In the genomic region with DNA sequence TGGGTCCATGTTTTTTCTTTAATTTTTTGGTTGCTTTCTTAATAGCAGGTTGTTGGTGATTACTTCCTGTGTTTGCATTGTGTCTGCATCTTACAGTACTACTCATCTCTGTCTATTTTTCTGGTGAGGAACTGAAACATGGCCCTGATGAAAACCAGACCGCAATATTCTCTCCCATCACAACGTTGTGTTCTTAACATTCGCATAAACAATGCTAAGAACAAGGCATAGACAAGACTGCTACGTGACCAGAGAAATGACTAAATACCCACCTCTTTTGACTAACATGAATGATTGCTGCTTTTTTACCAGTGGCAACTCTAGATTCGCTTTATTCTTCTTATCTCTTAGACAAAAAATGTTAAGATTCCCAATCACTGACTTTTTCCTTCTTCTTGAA, we compare ENCODE assay signal across 11 cellular contexts.
DNase-seq lines count a peak whose midpoint lies in the region; ATAC-seq and TF ChIP-seq lines count a peak whose summit lies in the region.
"Had no signal": no experiment of that assay in that cellular context is flagged by ENCODE, and none has a peak within 500 bp of the region (broad histone marks: within the 10 kb centered on the region; RNA-seq: fewer than 3 reads in every experiment).

No MANE protein-coding gene starts in this region.

- WGBS in smooth muscle cell (ENCODE audit: low lambda C conversion rate) = 42% methylated on average over 5 of the region's 5 CpGs
- 73 to 83% methylated on average over 5 of the region's 5 CpGs for WGBS in esophagus squamous epithelium, 2 donors

- DNase-seq in GM23338 (ENCODE audit: low spot score) = no peak
- no peak for DNase-seq in smooth muscle cell (lab: John Stamatoyannopoulos, UW; ENCODE audit: unreplicated experiment)
- DNase-seq in esophagus squamous epithelium (lab: John Stamatoyannopoulos, UW) = no peak
- no peak for DNase-seq in left colon
- DNase-seq in HUDEP-2 (lab: John Stamatoyannopoulos, UW; ENCODE audit: unreplicated experiment in 76 of 76) = no peak
- DNase-seq in Ammon's horn (ENCODE audit: low spot score) = no peak
- DNase-seq: activated CD4-positive, alpha-beta T cell treated with anti-CD3 and anti-CD28 coated beads, Interleukin-2, amount 50 U/mL, for 4 hours; mammary epithelial cell; NCI-H510A had no signal

- H3K9me3 ChIP-seq in smooth muscle cell (replicated peaks; ENCODE audit: low read depth) (no peaks in the 10 kb centered on the region), esophagus squamous epithelium (no peaks in the 10 kb centered on the region)

- H3K9me3 Mint-ChIP-seq in GM23338 = peaks cover 7% of the 10 kb centered on the region; the same call in 2 of the 3 replicates

- H3F3A ChIP-seq in GM23338 (replicated peaks; ENCODE audit: low read depth) = no peaks in the 10 kb centered on the region
- H3F3A ChIP-seq in smooth muscle cell (ENCODE audit: low read depth) = no peaks in the 10 kb centered on the region

- H3K9ac ChIP-seq in smooth muscle cell (ENCODE audit: low read depth) = no peak overlapping the region

- H3K4me2 ChIP-seq in GM23338 = no peak overlapping the region
- peak overlapping the region; percentile 45 for H3K4me2 ChIP-seq in smooth muscle cell

- H3K9me2 ChIP-seq in GM23338 (ENCODE audit: insufficient read depth) = peaks cover 9% of the 10 kb centered on the region; the same call in 1 of the 2 replicates

- H3K4me3 ChIP-seq in GM23338 (no peak overlapping the region), smooth muscle cell (no peak overlapping the region), esophagus squamous epithelium (no peak overlapping the region)

- TF ChIP-seq POLR2A in esophagus squamous epithelium (IDR thresholded peaks at IDR 0.05) = no peak

- no peaks in the 10 kb centered on the region for H3K27me3 ChIP-seq in GM23338 (ENCODE audit: insufficient read depth)
- H3K27me3 ChIP-seq in smooth muscle cell (ENCODE audit: low read depth) = no peaks in the 10 kb centered on the region
- no peaks in the 10 kb centered on the region for H3K27me3 ChIP-seq in esophagus squamous epithelium

- TF ChIP-seq CTCF in GM23338 (conservative IDR thresholded peaks at IDR 0.05; ENCODE audit: low read depth in 2 of 2) = no peak
- no peak for TF ChIP-seq CTCF in smooth muscle cell (IDR thresholded peaks at IDR 0.05; ENCODE audit: borderline replicate concordance, insufficient read depth, poor library complexity, severe bottlenecking)
- TF ChIP-seq CTCF in esophagus squamous epithelium (IDR thresholded peaks at IDR 0.05) = no peak

- H3K4me1 Mint-ChIP-seq in GM23338 = peaks cover 5% of the 10 kb centered on the region; the same call in 2 of the 3 replicates

- H3K36me3 Mint-ChIP-seq in GM23338 (ENCODE audit: low read depth) = peaks cover 9% of the 10 kb centered on the region

- no peaks in the 10 kb centered on the region for H3K27me3 Mint-ChIP-seq in GM23338 (ENCODE audit: insufficient read depth, low read depth, poor library complexity)

- H3K36me3 ChIP-seq in GM23338 (ENCODE audit: insufficient read depth) (no peaks in the 10 kb centered on the region), smooth muscle cell (ENCODE audit: low read depth) (no peaks in the 10 kb centered on the region), esophagus squamous epithelium (no peaks in the 10 kb centered on the region)

- H3K4me1 ChIP-seq in GM23338 (ENCODE audit: insufficient read depth) (no peaks in the 10 kb centered on the region), smooth muscle cell (ENCODE audit: low read depth) (no peaks in the 10 kb centered on the region), esophagus squamous epithelium (peaks cover 0 to 6% (median 0%) of the 10 kb centered on the region in 3 donors)

- H3K27ac ChIP-seq in GM23338 (ENCODE audit: low read depth) (no peak overlapping the region), smooth muscle cell (ENCODE audit: low read depth) (peak overlapping the region; percentile 33), esophagus squamous epithelium (no peak overlapping the region)

- H2AFZ ChIP-seq in GM23338 (peak overlapping the region; percentile 45; the same call in 1 of the 2 replicates), smooth muscle cell (ENCODE audit: low read depth) (peak overlapping the region; percentile 75)

- intact Hi-C loops in esophagus squamous epithelium (cut with DNase I) = no loop called here
- intact Hi-C loops in left colon (cut with DNase I, micrococcal nuclease) = no loop called here

- no peaks in the 10 kb centered on the region for H3K79me2 ChIP-seq in GM23338 (replicated peaks; ENCODE audit: insufficient read depth)
- H3K79me2 ChIP-seq in smooth muscle cell (ENCODE audit: low read depth) = no peaks in the 10 kb centered on the region

- H3K27ac Mint-ChIP-seq in GM23338 = no peak overlapping the region

- no peaks in the 10 kb centered on the region for H4K20me1 ChIP-seq in GM23338 (replicated peaks; ENCODE audit: insufficient read depth)
- H4K20me1 ChIP-seq in smooth muscle cell (ENCODE audit: low read depth) = no peaks in the 10 kb centered on the region

- no peak overlapping the region for H3K4me3 Mint-ChIP-seq in GM23338

- ATAC-seq in GM19025 (IDR thresholded peaks at IDR 0.05; ENCODE audit: low read depth, unreplicated experiment) (peak; percentile 99), GM23338 (no peak), HG03280 (IDR thresholded peaks at IDR 0.05; ENCODE audit: unreplicated experiment) (peak; percentile 100), left colon (no peak)

TF ChIP-seq in GM23338, 12 proteins besides CTCF, POLR2A, EP300 and RAD21:
- no peak for TF ChIP-seq JUNB (IDR thresholded peaks at IDR 0.05; ENCODE audit: unreplicated experiment)
- TF ChIP-seq ZNF331 (CRISPR knock-in tag; IDR thresholded peaks at IDR 0.05; ENCODE audit: low read depth) = no peak
- no peak for TF ChIP-seq EZH2 (IDR thresholded peaks at IDR 0.05; ENCODE audit: low read depth, unreplicated experiment)
- no peak for TF ChIP-seq NANOG (IDR thresholded peaks at IDR 0.05; ENCODE audit: borderline replicate concordance)
- TF ChIP-seq STAT1 (IDR thresholded peaks at IDR 0.05; ENCODE audit: unreplicated experiment) = no peak
- TF ChIP-seq, protein P1, sequence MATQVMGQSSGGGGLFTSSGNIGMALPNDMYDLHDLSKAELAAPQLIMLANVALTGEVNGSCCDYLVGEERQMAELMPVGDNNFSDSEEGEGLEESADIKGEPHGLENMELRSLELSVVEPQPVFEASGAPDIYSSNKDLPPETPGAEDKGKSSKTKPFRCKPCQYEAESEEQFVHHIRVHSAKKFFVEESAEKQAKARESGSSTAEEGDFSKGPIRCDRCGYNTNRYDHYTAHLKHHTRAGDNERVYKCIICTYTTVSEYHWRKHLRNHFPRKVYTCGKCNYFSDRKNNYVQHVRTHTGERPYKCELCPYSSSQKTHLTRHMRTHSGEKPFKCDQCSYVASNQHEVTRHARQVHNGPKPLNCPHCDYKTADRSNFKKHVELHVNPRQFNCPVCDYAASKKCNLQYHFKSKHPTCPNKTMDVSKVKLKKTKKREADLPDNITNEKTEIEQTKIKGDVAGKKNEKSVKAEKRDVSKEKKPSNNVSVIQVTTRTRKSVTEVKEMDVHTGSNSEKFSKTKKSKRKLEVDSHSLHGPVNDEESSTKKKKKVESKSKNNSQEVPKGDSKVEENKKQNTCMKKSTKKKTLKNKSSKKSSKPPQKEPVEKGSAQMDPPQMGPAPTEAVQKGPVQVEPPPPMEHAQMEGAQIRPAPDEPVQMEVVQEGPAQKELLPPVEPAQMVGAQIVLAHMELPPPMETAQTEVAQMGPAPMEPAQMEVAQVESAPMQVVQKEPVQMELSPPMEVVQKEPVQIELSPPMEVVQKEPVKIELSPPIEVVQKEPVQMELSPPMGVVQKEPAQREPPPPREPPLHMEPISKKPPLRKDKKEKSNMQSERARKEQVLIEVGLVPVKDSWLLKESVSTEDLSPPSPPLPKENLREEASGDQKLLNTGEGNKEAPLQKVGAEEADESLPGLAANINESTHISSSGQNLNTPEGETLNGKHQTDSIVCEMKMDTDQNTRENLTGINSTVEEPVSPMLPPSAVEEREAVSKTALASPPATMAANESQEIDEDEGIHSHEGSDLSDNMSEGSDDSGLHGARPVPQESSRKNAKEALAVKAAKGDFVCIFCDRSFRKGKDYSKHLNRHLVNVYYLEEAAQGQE (IDR thresholded peaks at IDR 0.05; ENCODE audit: unreplicated experiment) = no peak
- TF ChIP-seq CREB1 (CRISPR knock-in tag; IDR thresholded peaks at IDR 0.05; ENCODE audit: low read depth) = no peak
- no peak for TF ChIP-seq EZH2phosphoT487 (IDR thresholded peaks at IDR 0.05; ENCODE audit: unreplicated experiment)

Comparison
In these comparisons a context has a peak if more than half of its experiments do, and no peak if none do; other contexts are left out.
1. ATAC-seq: peak in GM19025 (single experiment) and HG03280 (single experiment); none in GM23338 (single experiment) and left colon (single experiment).